8 cellular contexts compared by ENCODE assay signal in the genomic region with DNA sequence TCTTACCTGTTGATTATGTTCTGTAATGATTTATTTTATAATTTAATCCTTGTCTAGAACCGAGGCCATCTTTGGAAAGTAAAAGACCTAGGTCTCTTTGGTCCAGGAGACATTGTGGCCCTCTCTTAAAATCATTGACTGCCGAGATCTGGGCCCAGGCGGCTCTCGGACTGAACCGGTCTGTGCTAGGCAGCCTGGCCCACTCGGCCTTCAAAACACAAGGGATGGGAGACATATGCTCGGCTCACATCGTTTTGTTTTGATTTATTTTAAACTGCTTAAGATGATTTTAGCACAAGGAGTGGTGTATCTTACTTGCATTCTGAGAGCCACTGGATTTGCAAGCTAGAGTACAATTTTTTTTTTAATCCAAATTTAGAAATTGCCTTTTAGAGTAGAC.
DNase-seq lines count a peak whose midpoint lies in the region; ATAC-seq and TF ChIP-seq lines count a peak whose summit lies in the region.

No MANE protein-coding gene starts in this region.

- peak overlapping the region in 1 of 2 experiments; percentile 48; a peak in 1 of 4 replicates for H3K4me3 ChIP-seq in DND-41 (ENCODE audit: low read depth in 1 of 2, low read length in 2 of 2)
- H3K4me3 ChIP-seq in PC-3 (ENCODE audit: low read length) = peak overlapping the region; percentile 74
- H3K4me3 ChIP-seq in foreskin fibroblast (ENCODE audit: low read depth in 1 of 2, low read length in 2 of 2) = peak overlapping the region; percentile 58 to 63
- H3K4me3 ChIP-seq in psoas muscle = peak overlapping the region; percentile 86

- peaks cover 8% of the 10 kb centered on the region for H3K36me3 ChIP-seq in DND-41 (ENCODE audit: insufficient read depth, low read length)
- no peaks in the 10 kb centered on the region for H3K36me3 ChIP-seq in PC-3 (ENCODE audit: low read depth, low read length)
- no peaks in the 10 kb centered on the region for H3K36me3 ChIP-seq in psoas muscle (ENCODE audit: insufficient read depth in 1 of 2, low read depth in 1 of 2)

- POLR2A ChIA-PET in PC-3 (lab: Charles Lee; ENCODE audit: unreplicated experiment) = interaction anchor here (0.5 kb wide), 1 partner anchor 13 kb away, joined by 3 read pairs; no protein-coding TSS in a partner anchor

- H3K4me1 ChIP-seq in DND-41 (ENCODE audit: insufficient read depth, low read length) = peaks cover 61% of the 10 kb centered on the region
- peaks cover 65% of the 10 kb centered on the region for H3K4me1 ChIP-seq in PC-3 (ENCODE audit: insufficient read depth, low read length)
- H3K4me1 ChIP-seq in psoas muscle = peaks cover 58% of the 10 kb centered on the region

- H3K79me2 ChIP-seq in DND-41 (ENCODE audit: insufficient read depth, low read length) = peaks cover 96% of the 10 kb centered on the region
- peaks cover 96% of the 10 kb centered on the region for H3K79me2 ChIP-seq in PC-3 (ENCODE audit: low read length)

- H3K9me3 ChIP-seq in DND-41 (ENCODE audit: insufficient read depth, low read length, severe bottlenecking) (no peaks in the 10 kb centered on the region), PC-3 (ENCODE audit: low read length) (no peaks in the 10 kb centered on the region), psoas muscle (no peaks in the 10 kb centered on the region)

- CTCF ChIA-PET in PC-3 (lab: Charles Lee) = no interaction called here

- H4K20me1 ChIP-seq in DND-41 (ENCODE audit: insufficient read depth, low read length) = no peaks in the 10 kb centered on the region
- no peaks in the 10 kb centered on the region for H4K20me1 ChIP-seq in PC-3 (ENCODE audit: low read length)

- H3K9ac ChIP-seq in DND-41 (ENCODE audit: low read depth, low read length) (peak overlapping the region; percentile 95; the same call in 1 of the 2 replicates), PC-3 (ENCODE audit: low read length) (peak overlapping the region; percentile 94)

- intact Hi-C loops in PC-3 (cut with micrococcal nuclease) = no loop called here
- intact Hi-C loops in psoas muscle (cut with DNase I) = no loop called here

- H3K9me2 ChIP-seq in PC-3 (replicated peaks; ENCODE audit: low read length) = no peaks in the 10 kb centered on the region

- H3F3A ChIP-seq in PC-3 (ENCODE audit: low read length, unreplicated experiment) = peaks cover 4% of the 10 kb centered on the region

- DNase-seq in DND-41 = no peak
- peak; percentile 32 for DNase-seq in PC-3
- DNase-seq in foreskin fibroblast = peak in 1 of 2 donors; percentile 59
- peak in 1 of 2 donors; percentile 62 for DNase-seq in psoas muscle
- no peak for DNase-seq in NCI-H2107 (lab: John Stamatoyannopoulos, UW)
- DNase-seq in NCI-H1930 (lab: John Stamatoyannopoulos, UW) = no peak
- DNase-seq in GOT3 (lab: John Stamatoyannopoulos, UW) = no peak

- ATAC-seq in DND-41 (ENCODE audit: insufficient read depth, low read depth) (no peak), PC-3 (no peak), psoas muscle (no peak), GM18498 (IDR thresholded peaks at IDR 0.05; ENCODE audit: unreplicated experiment) (no peak)

- 4 to 29% (median 11%) methylated on average over 8 of the region's 8 CpGs for WGBS in psoas muscle, 3 donors

- H3K27ac ChIP-seq in DND-41 (ENCODE audit: low read length) (peak overlapping the region; percentile 79), PC-3 (ENCODE audit: low read length) (peak overlapping the region; percentile 96), psoas muscle (peak overlapping the region; percentile 99)

- no peak for TF ChIP-seq CTCF in DND-41 (IDR thresholded peaks at IDR 0.05; ENCODE audit: borderline replicate concordance, extremely low read depth, low read length, poor library complexity, severe bottlenecking)
- TF ChIP-seq CTCF in PC-3 (conservative IDR thresholded peaks at IDR 0.05; ENCODE audit: low read depth, low read length) = no peak
- no peak for TF ChIP-seq CTCF in foreskin fibroblast (IDR thresholded peaks at IDR 0.05; ENCODE audit: low read depth, low read length)
- TF ChIP-seq CTCF in psoas muscle (IDR thresholded peaks at IDR 0.05) = no peak

- H3K27me3 ChIP-seq in DND-41 (ENCODE audit: insufficient read depth, low read length, poor library complexity) (no peaks in the 10 kb centered on the region), PC-3 (ENCODE audit: low read length) (no peaks in the 10 kb centered on the region), psoas muscle (ENCODE audit: insufficient read depth in 3 of 3, low read length in 2 of 3) (no peaks in the 10 kb centered on the region)

- H2AFZ ChIP-seq in DND-41 (ENCODE audit: low read depth, low read length) (no peak overlapping the region), PC-3 (ENCODE audit: low read length) (no peak overlapping the region)

- H3K4me2 ChIP-seq in DND-41 (ENCODE audit: insufficient read depth, low read length) (peak overlapping the region; percentile 59), PC-3 (ENCODE audit: low read length) (peak overlapping the region; percentile 92)

- BruUV-seq in PC-3 (replicated peaks; lab: Mats Ljungman, UMichigan) = no TSS peak
